Comparison of ENCODE assay signal across 22 cellular contexts in genomic region chr3:170761103-170761502, GRCh38.
"Had no signal": no experiment of that assay in that cellular context is flagged by ENCODE, and none has a peak within 500 bp of the region (broad histone marks: within the 10 kb centered on the region; RNA-seq: fewer than 3 reads in every experiment).

No MANE protein-coding gene starts in this region.

- H3K36me3 Mint-ChIP-seq: activated naive CD4-positive, alpha-beta T cell treated with anti-CD3 and anti-CD28 coated beads, Interleukin-2, amount 10 ng/mL, durations not matched to agents 7 days and 5 days; activated naive CD8-positive, alpha-beta T cell treated with anti-CD3 and anti-CD28 coated beads for 36 hours had no signal

- H3K27me3 ChIP-seq: SJCRH30 had no signal

- ATAC-seq: activated CD4-positive, alpha-beta T cell treated with anti-CD3 and anti-CD28 coated beads for 36 hours; activated CD8-positive, alpha-beta T cell treated with anti-CD3 and anti-CD28 coated beads for 36 hours; activated T-cell treated with anti-CD3 and anti-CD28 coated beads, Interleukin-2, amount 50 U/mL, for 72 hours; Right ventricle myocardium inferior had no signal

- H3K27me3 Mint-ChIP-seq: activated CD8-positive, alpha-beta T cell treated with anti-CD3 and anti-CD28 coated beads for 36 hours; activated naive CD4-positive, alpha-beta T cell treated with anti-CD3 and anti-CD28 coated beads, Interleukin-2, amount 10 ng/mL, durations not matched to agents 7 days and 5 days; activated naive CD8-positive, alpha-beta T cell treated with anti-CD3 and anti-CD28 coated beads for 36 hours had no signal

- H3K36me3 ChIP-seq: SJCRH30, WERI-Rb-1 had no signal

- DNase-seq: activated CD4-positive, alpha-beta T cell treated with anti-CD3 and anti-CD28 coated beads for 36 hours; activated CD8-positive, alpha-beta memory T cell treated with anti-CD3 and anti-CD28 coated beads, Interleukin-2, amount 50 U/mL, for 4 hours; activated CD8-positive, alpha-beta T cell treated with anti-CD3 and anti-CD28 coated beads for 36 hours; activated gamma-delta T cell treated with Interleukin-2 at 50 U/mL for 16 hours; activated naive CD4-positive, alpha-beta T cell treated with anti-CD3 and anti-CD28 coated beads, Interleukin-2, amount 10 ng/mL, durations not matched to agents 7 days and 5 days; activated naive CD8-positive, alpha-beta T cell treated with anti-CD3 and anti-CD28 coated beads for 36 hours; activated T-cell treated with anti-CD3 and anti-CD28 coated beads, Interleukin-2, amount 50 U/mL, for 72 hours; caudate nucleus; MM.1S; NCI-H1105 treated with DMSO at 0.1 percent for 48 hours; NCI-H1436 treated with DMSO at 0.1 percent for 48 hours; NCI-H187; NCI-H2081; NCI-H510A treated with DMSO at 0.1 percent for 48 hours; NCI-H69; SJCRH30; SK-N-SH; T-helper 1 cell; WERI-Rb-1 had no signal

- H3K9me3 ChIP-seq: SJCRH30, SK-N-SH had no signal

- H3K4me3 ChIP-seq: SJCRH30 had no signal

- H3K9ac ChIP-seq: KMS-11, SK-N-SH had no signal

- H3K27ac Mint-ChIP-seq: activated CD4-positive, alpha-beta T cell treated with anti-CD3 and anti-CD28 coated beads for 36 hours; activated CD8-positive, alpha-beta T cell treated with anti-CD3 and anti-CD28 coated beads for 36 hours; activated naive CD4-positive, alpha-beta T cell treated with anti-CD3 and anti-CD28 coated beads, Interleukin-2, amount 10 ng/mL, durations not matched to agents 7 days and 5 days; activated naive CD8-positive, alpha-beta T cell treated with anti-CD3 and anti-CD28 coated beads for 36 hours; activated T-cell treated with anti-CD3 and anti-CD28 coated beads, Interleukin-2, amount 50 U/mL, for 72 hours; activated T-helper 2 cell treated with anti-CD3 and anti-CD28 coated beads, Interferon-gamma antibody, Interleukin-2, Interleukin-4, amounts not matched to agents 10 μg/mL and 5 μg/mL and 100 μg/mL, durations not matched to agents 14 hours and 24 hours and 36 hours had no signal

- H3K9me3 Mint-ChIP-seq: activated CD8-positive, alpha-beta T cell treated with anti-CD3 and anti-CD28 coated beads for 36 hours; activated naive CD4-positive, alpha-beta T cell treated with anti-CD3 and anti-CD28 coated beads, Interleukin-2, amount 10 ng/mL, durations not matched to agents 7 days and 5 days; activated naive CD8-positive, alpha-beta T cell treated with anti-CD3 and anti-CD28 coated beads for 36 hours; activated T-cell treated with anti-CD3 and anti-CD28 coated beads, Interleukin-2, amount 50 U/mL, for 72 hours; activated T-helper 2 cell treated with anti-CD3 and anti-CD28 coated beads, Interferon-gamma antibody, Interleukin-2, Interleukin-4, amounts not matched to agents 10 μg/mL and 5 μg/mL and 100 μg/mL, durations not matched to agents 14 hours and 24 hours and 36 hours had no signal

- H3K27ac ChIP-seq: KMS-11, SJCRH30, WERI-Rb-1 had no signal

- H3K4me2 ChIP-seq: KMS-11, SK-N-SH had no signal

- H3K4me3 Mint-ChIP-seq: activated CD4-positive, alpha-beta T cell treated with anti-CD3 and anti-CD28 coated beads for 36 hours; activated CD8-positive, alpha-beta T cell treated with anti-CD3 and anti-CD28 coated beads for 36 hours; activated naive CD4-positive, alpha-beta T cell treated with anti-CD3 and anti-CD28 coated beads, Interleukin-2, amount 10 ng/mL, durations not matched to agents 7 days and 5 days; activated naive CD8-positive, alpha-beta T cell treated with anti-CD3 and anti-CD28 coated beads for 36 hours; activated T-cell treated with anti-CD3 and anti-CD28 coated beads, Interleukin-2, amount 50 U/mL, for 72 hours had no signal

- H3K4me1 Mint-ChIP-seq: activated CD4-positive, alpha-beta T cell treated with anti-CD3 and anti-CD28 coated beads for 36 hours; activated naive CD4-positive, alpha-beta T cell treated with anti-CD3 and anti-CD28 coated beads, Interleukin-2, amount 10 ng/mL, durations not matched to agents 7 days and 5 days; activated naive CD8-positive, alpha-beta T cell treated with anti-CD3 and anti-CD28 coated beads for 36 hours had no signal
